In genomic region chr18:78305789-78306188, GRCh38 we compare ENCODE assay signal across 22 cellular contexts.
DNase-seq lines count a peak whose midpoint lies in the region; ATAC-seq, FAIRE-seq and TF ChIP-seq lines count a peak whose summit lies in the region.
"Had no signal": no experiment of that assay in that cellular context is flagged by ENCODE, and none has a peak within 500 bp of the region (broad histone marks: within the 10 kb centered on the region; RNA-seq: fewer than 3 reads in every experiment).

No MANE protein-coding gene starts in this region.

- H3K4me1 Mint-ChIP-seq in activated naive CD4-positive, alpha-beta T cell treated with anti-CD3 and anti-CD28 coated beads, Interleukin-2, amount 10 ng/mL, durations not matched to agents 7 days and 5 days, result no peaks in the 10 kb centered on the region
- H3K4me1 Mint-ChIP-seq in activated naive CD4-positive, alpha-beta T cell treated with anti-CD3 and anti-CD28 coated beads for 36 hours (ENCODE audit: low read depth), result no peaks in the 10 kb centered on the region
- H3K4me1 Mint-ChIP-seq: B cell; CD4-positive, CD25-positive, alpha-beta regulatory T cell had no signal

- H3K4me1 ChIP-seq in mesendoderm (ENCODE audit: control insufficient read depth, low read depth, low read length), result no peaks in the 10 kb centered on the region
- H3K4me1 ChIP-seq: Caco-2 had no signal

- H3K79me1 ChIP-seq in mesendoderm (ENCODE audit: low read length), result no peaks in the 10 kb centered on the region

- WGBS in mesendoderm (ENCODE audit: extremely low coverage, insufficient coverage, low lambda C conversion rate), result 100% methylated on average over 1 of the region's 6 CpGs

- no peak overlapping the region for H3K56ac ChIP-seq in mesendoderm (ENCODE audit: low read length)

- H3K36me3 Mint-ChIP-seq in activated naive CD4-positive, alpha-beta T cell treated with anti-CD3 and anti-CD28 coated beads, Interleukin-2, amount 10 ng/mL, durations not matched to agents 7 days and 5 days, result no peaks in the 10 kb centered on the region
- H3K36me3 Mint-ChIP-seq in activated naive CD4-positive, alpha-beta T cell treated with anti-CD3 and anti-CD28 coated beads for 36 hours (ENCODE audit: low read depth), result no peaks in the 10 kb centered on the region
- H3K36me3 Mint-ChIP-seq: CD4-positive, CD25-positive, alpha-beta regulatory T cell; CD8-positive, alpha-beta T cell had no signal

- TF ChIP-seq CTCF in dorsolateral prefrontal cortex (IDR thresholded peaks at IDR 0.05 in 54 of 56, conservative IDR thresholded peaks at IDR 0.05 in 2 of 56; ENCODE audit: low read depth in 1 of 56, partially characterized antibody in 56 of 56), result no peak

- intact Hi-C loops in activated naive CD4-positive, alpha-beta T cell treated with anti-CD3 and anti-CD28 coated beads for 36 hours (cut with micrococcal nuclease), result no loop called here
- intact Hi-C loops in dorsolateral prefrontal cortex (cut with DNase I), result no loop called here

- no peak overlapping the region for H4K8ac ChIP-seq in mesendoderm (ENCODE audit: low read depth, low read length)

- H2BK120ac ChIP-seq in mesendoderm (ENCODE audit: low read depth, low read length), result no peak overlapping the region

- H3K27ac Mint-ChIP-seq in activated naive CD4-positive, alpha-beta T cell treated with anti-CD3 and anti-CD28 coated beads, Interleukin-2, amount 10 ng/mL, durations not matched to agents 7 days and 5 days, result peak overlapping the region; percentile 33
- no peak overlapping the region for H3K27ac Mint-ChIP-seq in activated naive CD4-positive, alpha-beta T cell treated with anti-CD3 and anti-CD28 coated beads for 36 hours
- H3K27ac Mint-ChIP-seq: B cell; CD4-positive, CD25-positive, alpha-beta regulatory T cell; CD8-positive, alpha-beta T cell had no signal

- no peak overlapping the region for H3K9ac ChIP-seq in mesendoderm (ENCODE audit: low read length)
- H3K9ac ChIP-seq: BLaER1 had no signal

- H3K36me3 ChIP-seq in mesendoderm (ENCODE audit: control insufficient read depth, insufficient read depth, low read length), result no peaks in the 10 kb centered on the region
- H3K36me3 ChIP-seq: BLaER1 had no signal

- H3K79me2 ChIP-seq in mesendoderm (ENCODE audit: control insufficient read depth, insufficient read depth, low read length), result no peaks in the 10 kb centered on the region

- H4K5ac ChIP-seq in mesendoderm (ENCODE audit: low read length), result no peak overlapping the region

- CTCF ChIA-PET in activated naive CD4-positive, alpha-beta T cell treated with anti-CD3 and anti-CD28 coated beads, Interleukin-2, amount 10 ng/mL, durations not matched to agents 7 days and 5 days (lab: Charles Lee), result interaction anchor here (1.1 kb wide), 1 partner anchor 14 kb away, joined by 3 read pairs; no protein-coding TSS in a partner anchor
- CTCF ChIA-PET in activated naive CD4-positive, alpha-beta T cell treated with anti-CD3 and anti-CD28 coated beads for 36 hours (lab: Charles Lee), result no interaction called here

- H3K27me3 Mint-ChIP-seq in activated naive CD4-positive, alpha-beta T cell treated with anti-CD3 and anti-CD28 coated beads, Interleukin-2, amount 10 ng/mL, durations not matched to agents 7 days and 5 days, result no peaks in the 10 kb centered on the region
- H3K27me3 Mint-ChIP-seq in activated naive CD4-positive, alpha-beta T cell treated with anti-CD3 and anti-CD28 coated beads for 36 hours (ENCODE audit: low read depth), result peaks cover 2% of the 10 kb centered on the region
- H3K27me3 Mint-ChIP-seq: B cell; CD4-positive, CD25-positive, alpha-beta regulatory T cell had no signal

- FAIRE-seq in urothelium cell line (lab: Jason Lieb, UNC), result no peak
- FAIRE-seq: D721Med, GM12892, H54 had no signal

- no peak overlapping the region for H3K23ac ChIP-seq in mesendoderm (ENCODE audit: low read length)

- peak; percentile 75 for ATAC-seq in esophagus mucosa
- ATAC-seq in GM19467 (IDR thresholded peaks at IDR 0.05; ENCODE audit: unreplicated experiment), result no peak
- ATAC-seq: CD8-positive, alpha-beta T cell had no signal

- H3K4ac ChIP-seq in mesendoderm (ENCODE audit: low read depth, low read length), result no peak overlapping the region

- no peak overlapping the region for H3K18ac ChIP-seq in mesendoderm (ENCODE audit: low read length)

- no peak overlapping the region for H3K4me2 ChIP-seq in mesendoderm (ENCODE audit: low read length)
- H3K4me2 ChIP-seq: BLaER1 had no signal

- H2AK5ac ChIP-seq in mesendoderm (ENCODE audit: low read length), result no peak overlapping the region

- no peak for DNase-seq in activated naive CD4-positive, alpha-beta T cell treated with anti-CD3 and anti-CD28 coated beads, Interleukin-2, amount 10 ng/mL, durations not matched to agents 7 days and 5 days
- no peak for DNase-seq in activated naive CD4-positive, alpha-beta T cell treated with anti-CD3 and anti-CD28 coated beads for 36 hours
- peak; percentile 3 for DNase-seq in mesendoderm
- DNase-seq in urothelium cell line (ENCODE audit: low spot score), result peak; percentile 29
- no peak for DNase-seq in dorsolateral prefrontal cortex
- no peak for DNase-seq in D341Med (ENCODE audit: low spot score)
- DNase-seq: Caco-2; CD4-positive, CD25-positive, alpha-beta regulatory T cell; CD8-positive, alpha-beta T cell; DMS 273 treated with DMSO at 0.1 percent for 48 hours; DMS79 treated with DMSO at 0.1 percent for 48 hours; GOT3; HCEC 1CT had no signal

- no peak overlapping the region for H2BK15ac ChIP-seq in mesendoderm (replicated peaks; ENCODE audit: low read depth)

- no peak overlapping the region for H3K27ac ChIP-seq in mesendoderm (ENCODE audit: low read depth, low read length)
- H3K27ac ChIP-seq in dorsolateral prefrontal cortex, result no peak overlapping the region
- H3K27ac ChIP-seq: 22Rv1, BLaER1, C4-2B had no signal

- H3K27me3 ChIP-seq in mesendoderm (ENCODE audit: insufficient read depth, low read length, poor library complexity), result no peaks in the 10 kb centered on the region
- peaks cover 0 to 39% (median 5%) of the 10 kb centered on the region in 45 donors for H3K27me3 ChIP-seq in dorsolateral prefrontal cortex
- H3K27me3 ChIP-seq: BLaER1 had no signal

- H3K4me3 Mint-ChIP-seq in activated naive CD4-positive, alpha-beta T cell treated with anti-CD3 and anti-CD28 coated beads, Interleukin-2, amount 10 ng/mL, durations not matched to agents 7 days and 5 days, result no peak overlapping the region
- no peak overlapping the region for H3K4me3 Mint-ChIP-seq in activated naive CD4-positive, alpha-beta T cell treated with anti-CD3 and anti-CD28 coated beads for 36 hours
- H3K4me3 Mint-ChIP-seq: B cell; CD4-positive, CD25-positive, alpha-beta regulatory T cell; CD8-positive, alpha-beta T cell had no signal

- peaks cover 2% of the 10 kb centered on the region for H3K9me3 Mint-ChIP-seq in activated naive CD4-positive, alpha-beta T cell treated with anti-CD3 and anti-CD28 coated beads, Interleukin-2, amount 10 ng/mL, durations not matched to agents 7 days and 5 days
- no peaks in the 10 kb centered on the region for H3K9me3 Mint-ChIP-seq in activated naive CD4-positive, alpha-beta T cell treated with anti-CD3 and anti-CD28 coated beads for 36 hours
- H3K9me3 Mint-ChIP-seq: CD8-positive, alpha-beta T cell had no signal

- no peak overlapping the region for H2BK5ac ChIP-seq in mesendoderm (ENCODE audit: low read length)

- H3K4me3 ChIP-seq in mesendoderm (ENCODE audit: low read length) (no peak overlapping the region), dorsolateral prefrontal cortex (no peak overlapping the region)
- H3K4me3 ChIP-seq: BLaER1 had no signal

Comparison
In these comparisons a context has a peak if more than half of its experiments do, and no peak if none do; other contexts are left out.
1. DNase-seq: peak in mesendoderm (single experiment) and urothelium cell line (single experiment); none in activated naive CD4-positive, alpha-beta T cell treated with anti-CD3 and anti-CD28 coated beads, Interleukin-2, amount 10 ng/mL, durations not matched to agents 7 days and 5 days (single experiment), activated naive CD4-positive, alpha-beta T cell treated with anti-CD3 and anti-CD28 coated beads for 36 hours (single experiment), dorsolateral prefrontal cortex (0 of 10) and D341Med (single experiment).